9 cellular contexts compared by ENCODE assay signal in the genomic region with DNA sequence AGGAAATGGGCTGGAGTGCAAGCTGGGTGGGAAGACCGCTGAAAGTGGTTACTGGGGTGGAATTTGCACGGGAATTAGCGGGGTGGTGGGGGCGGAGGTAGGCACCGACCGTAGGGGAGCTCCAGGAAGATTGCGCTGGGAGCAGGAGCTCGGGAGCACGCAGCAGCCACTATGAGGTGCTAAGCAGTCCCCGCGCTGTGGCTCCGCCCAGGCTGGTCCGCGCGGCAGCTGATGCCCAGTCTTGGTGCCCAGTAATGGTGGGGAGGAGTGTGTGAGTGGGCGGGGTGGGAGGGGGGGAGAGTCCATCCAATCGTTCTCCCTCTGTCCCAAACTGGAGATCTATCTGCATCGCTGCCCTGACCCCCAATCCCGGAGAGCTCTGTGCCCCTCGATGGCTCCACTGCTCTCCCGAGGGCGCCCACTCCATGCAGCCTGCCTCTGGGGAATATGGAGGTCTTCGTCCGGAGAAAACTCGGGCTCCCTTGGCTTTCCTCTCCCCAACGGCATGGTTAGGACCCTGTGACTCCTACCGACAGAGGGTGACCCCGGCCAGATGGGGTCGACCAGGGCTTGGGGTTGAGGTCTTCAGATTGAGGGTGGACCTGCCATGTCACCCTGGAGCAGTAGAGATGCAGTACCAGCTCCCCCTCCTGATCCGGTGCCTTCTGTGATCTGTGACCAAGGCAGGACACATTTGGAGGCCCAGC. TPM values are rescaled to one million over a fixed set of nuclear protein-coding genes. Genes with fewer than 3 reads are reported as not detected.
DNase-seq lines count a peak whose midpoint lies in the region; ATAC-seq and TF ChIP-seq lines count a peak whose summit lies in the region.
"Had no signal": no experiment of that assay in that cellular context is flagged by ENCODE, and none has a peak within 500 bp of the region (broad histone marks: within the 10 kb centered on the region; RNA-seq: fewer than 3 reads in every experiment).

No MANE protein-coding gene starts in this region.

- ATAC-seq in HG02870 (IDR thresholded peaks at IDR 0.05; ENCODE audit: unreplicated experiment) (no peak), GM18873 (IDR thresholded peaks at IDR 0.05; ENCODE audit: low FRiP score, unreplicated experiment) (no peak)

- no peak overlapping the region for H2AK5ac ChIP-seq in mesendoderm (ENCODE audit: low read length)

- intact Hi-C loops in dendritic cell treated with granulocyte-macrophage colony-stimulating factor and Interleukin-4, amounts not matched to agents 40 ng/mL and 50 ng/mL, for 4 days (cut with micrococcal nuclease), result loop anchor here (5.0 kb wide), 1 partner anchor 35 kb away; a partner anchor contains a TSS
- intact Hi-C loops in tibial artery (cut with DNase I; ENCODE audit: low total_unique reads), result loop anchor here (2.0 to 5.0 kb wide), 3 partner anchors 35 to 62 kb away; a partner anchor contains a TSS

- CTCF ChIA-PET in activated CD4-positive, alpha-beta T cell treated with anti-CD3 and anti-CD28 coated beads, Interleukin-2, amount 10 ng/mL, durations not matched to agents 7 days and 5 days (lab: Charles Lee), result interaction anchor here (0.8 to 7.4 kb wide), 26 partner anchors 9 to 399 kb away, joined by 3 to 76 read pairs (median 8); a partner anchor contains a TSS

- no peak overlapping the region for H2BK15ac ChIP-seq in mesendoderm (replicated peaks; ENCODE audit: low read depth)

- peak overlapping the region; percentile 89 for H3K27ac Mint-ChIP-seq in activated CD4-positive, alpha-beta T cell treated with anti-CD3 and anti-CD28 coated beads, Interleukin-2, amount 10 ng/mL, durations not matched to agents 7 days and 5 days
- H3K27ac Mint-ChIP-seq in dendritic cell treated with granulocyte-macrophage colony-stimulating factor and Interleukin-4, amounts not matched to agents 40 ng/mL and 50 ng/mL, for 4 days, result peak overlapping the region; percentile 70

- H3K4me3 ChIP-seq in mesendoderm (ENCODE audit: low read length) (no peak overlapping the region), tibial artery (peak overlapping the region; percentile 51 to 61)

- peaks cover 13% of the 10 kb centered on the region for H3K36me3 Mint-ChIP-seq in activated CD4-positive, alpha-beta T cell treated with anti-CD3 and anti-CD28 coated beads, Interleukin-2, amount 10 ng/mL, durations not matched to agents 7 days and 5 days (ENCODE audit: low read depth)
- H3K36me3 Mint-ChIP-seq in dendritic cell treated with granulocyte-macrophage colony-stimulating factor and Interleukin-4, amounts not matched to agents 40 ng/mL and 50 ng/mL, for 4 days (ENCODE audit: low read depth), result peaks cover 35% of the 10 kb centered on the region

- H3K27ac ChIP-seq in mesendoderm (ENCODE audit: low read depth, low read length) (no peak overlapping the region), tibial artery (peak overlapping the region; percentile 87 to 94)
- H3K27ac ChIP-seq: C4-2B had no signal

- no CpG with 5 or more reads among the region's 30 CpGs for WGBS in mesendoderm (ENCODE audit: extremely low coverage, insufficient coverage, low lambda C conversion rate)

- peak overlapping the region; percentile 82 for H3K56ac ChIP-seq in mesendoderm (ENCODE audit: low read length)

- H3K27me3 ChIP-seq in mesendoderm (ENCODE audit: insufficient read depth, low read length, poor library complexity) (no peaks in the 10 kb centered on the region), tibial artery (no peaks in the 10 kb centered on the region)

- H2BK5ac ChIP-seq in mesendoderm (ENCODE audit: low read length), result no peak overlapping the region

- H3K4me3 Mint-ChIP-seq in activated CD4-positive, alpha-beta T cell treated with anti-CD3 and anti-CD28 coated beads, Interleukin-2, amount 10 ng/mL, durations not matched to agents 7 days and 5 days, result peak overlapping the region; percentile 68
- H3K4me3 Mint-ChIP-seq in dendritic cell treated with granulocyte-macrophage colony-stimulating factor and Interleukin-4, amounts not matched to agents 40 ng/mL and 50 ng/mL, for 4 days, result peak overlapping the region; percentile 68

- POLR2A ChIA-PET in activated CD4-positive, alpha-beta T cell treated with anti-CD3 and anti-CD28 coated beads, Interleukin-2, amount 10 ng/mL, durations not matched to agents 7 days and 5 days (lab: Charles Lee), result interaction anchor here (1.4 to 2.2 kb wide), 2 partner anchors 10 to 65 kb away, joined by 7 to 10 read pairs; a partner anchor contains a TSS

- peaks cover 6% of the 10 kb centered on the region for H3K4me1 ChIP-seq in mesendoderm (ENCODE audit: control insufficient read depth, low read depth, low read length)
- peaks cover 0 to 36% (median 14%) of the 10 kb centered on the region in 4 donors for H3K4me1 ChIP-seq in tibial artery

- H3K23ac ChIP-seq in mesendoderm (ENCODE audit: low read length), result peak overlapping the region; percentile 57

- H2BK120ac ChIP-seq in mesendoderm (ENCODE audit: low read depth, low read length), result no peak overlapping the region

- H3K18ac ChIP-seq in mesendoderm (ENCODE audit: low read length), result peak overlapping the region; percentile 6

- no peaks in the 10 kb centered on the region for H3K79me2 ChIP-seq in mesendoderm (ENCODE audit: control insufficient read depth, insufficient read depth, low read length)

- no peak overlapping the region for H4K5ac ChIP-seq in mesendoderm (ENCODE audit: low read length)

- H3K4me2 ChIP-seq in mesendoderm (ENCODE audit: low read length), result peak overlapping the region; percentile 67

- H4K8ac ChIP-seq in mesendoderm (ENCODE audit: low read depth, low read length), result no peak overlapping the region

- no peaks in the 10 kb centered on the region for H3K9me3 ChIP-seq in tibial artery

- H3K9me3 Mint-ChIP-seq in activated CD4-positive, alpha-beta T cell treated with anti-CD3 and anti-CD28 coated beads, Interleukin-2, amount 10 ng/mL, durations not matched to agents 7 days and 5 days, result no peaks in the 10 kb centered on the region
- H3K9me3 Mint-ChIP-seq in dendritic cell treated with granulocyte-macrophage colony-stimulating factor and Interleukin-4, amounts not matched to agents 40 ng/mL and 50 ng/mL, for 4 days, result no peaks in the 10 kb centered on the region

- no peak overlapping the region for H3K4ac ChIP-seq in mesendoderm (ENCODE audit: low read depth, low read length)

- no peak for DNase-seq in activated CD4-positive, alpha-beta T cell treated with anti-CD3 and anti-CD28 coated beads, Interleukin-2, amount 10 ng/mL, durations not matched to agents 7 days and 5 days
- no peak for DNase-seq in activated CD4-positive, alpha-beta T cell treated with anti-CD3 and anti-CD28 coated beads for 1 hour
- DNase-seq in mesendoderm (peak; percentile 40), tibial artery (peak; percentile 54 to 92), NCI-H187 treated with DMSO at 0.1 percent for 48 hours (lab: John Stamatoyannopoulos, UW) (no peak)

- H3K36me3 ChIP-seq in mesendoderm (ENCODE audit: control insufficient read depth, insufficient read depth, low read length), result no peaks in the 10 kb centered on the region
- peaks cover 10 to 11% (median 10%) of the 10 kb centered on the region in 3 donors for H3K36me3 ChIP-seq in tibial artery

- no peaks in the 10 kb centered on the region for H3K27me3 Mint-ChIP-seq in activated CD4-positive, alpha-beta T cell treated with anti-CD3 and anti-CD28 coated beads, Interleukin-2, amount 10 ng/mL, durations not matched to agents 7 days and 5 days
- peaks cover 8% of the 10 kb centered on the region for H3K27me3 Mint-ChIP-seq in dendritic cell treated with granulocyte-macrophage colony-stimulating factor and Interleukin-4, amounts not matched to agents 40 ng/mL and 50 ng/mL, for 4 days

- peak overlapping the region; percentile 38 for H3K9ac ChIP-seq in mesendoderm (ENCODE audit: low read length)

- H3K79me1 ChIP-seq in mesendoderm (ENCODE audit: low read length), result no peaks in the 10 kb centered on the region

- H3K4me1 Mint-ChIP-seq in activated CD4-positive, alpha-beta T cell treated with anti-CD3 and anti-CD28 coated beads, Interleukin-2, amount 10 ng/mL, durations not matched to agents 7 days and 5 days, result peaks cover 47% of the 10 kb centered on the region
- peaks cover 38% of the 10 kb centered on the region for H3K4me1 Mint-ChIP-seq in dendritic cell treated with granulocyte-macrophage colony-stimulating factor and Interleukin-4, amounts not matched to agents 40 ng/mL and 50 ng/mL, for 4 days (ENCODE audit: low read depth)

- TF ChIP-seq CTCF in tibial artery (IDR thresholded peaks at IDR 0.05), result no peak

RNA-seq across cellular contexts. Expression of a gene that starts 5.3 kb away (rescaled TPM):
- not detected for total RNA-seq in activated CD4-positive, alpha-beta T cell treated with anti-CD3 and anti-CD28 coated beads, Interleukin-2, amount 10 ng/mL, durations not matched to agents 7 days and 5 days
- polyA plus RNA-seq in mesendoderm (2013, experiment 1 of 2), result 0.07 TPM
- polyA plus RNA-seq in mesendoderm (2013, experiment 2 of 2), result not detected

RNA-seq across cellular contexts. Expression of a gene that starts 9.8 kb away (rescaled TPM):
- 10 to 100 TPM; 23.9 to 25.6 TPM for total RNA-seq in activated CD4-positive, alpha-beta T cell treated with anti-CD3 and anti-CD28 coated beads, Interleukin-2, amount 10 ng/mL, durations not matched to agents 7 days and 5 days
- 13.8 TPM for polyA plus RNA-seq in mesendoderm (2013, experiment 1 of 2)
- 13.5 TPM for polyA plus RNA-seq in mesendoderm (2013, experiment 2 of 2)

RNA-seq across cellular contexts. Expression of a gene that starts 24.6 kb away (rescaled TPM):
- total RNA-seq in activated CD4-positive, alpha-beta T cell treated with anti-CD3 and anti-CD28 coated beads, Interleukin-2, amount 10 ng/mL, durations not matched to agents 7 days and 5 days, result 1 to 10 TPM; 7.5 to 8.1 TPM
- polyA plus RNA-seq in mesendoderm (2013, experiment 1 of 2), result 33.0 TPM
- polyA plus RNA-seq in mesendoderm (2013, experiment 2 of 2), result 33.2 TPM

RNA-seq across cellular contexts. Expression of a gene that starts 35.3 kb away (rescaled TPM):
- total RNA-seq in activated CD4-positive, alpha-beta T cell treated with anti-CD3 and anti-CD28 coated beads, Interleukin-2, amount 10 ng/mL, durations not matched to agents 7 days and 5 days, result 10 to 100 TPM in 1 of 2 experiments, 1 to 10 TPM in 1; 9.0 to 10.5 TPM
- 17.5 TPM for polyA plus RNA-seq in mesendoderm (2013, experiment 1 of 2)
- 18.6 TPM for polyA plus RNA-seq in mesendoderm (2013, experiment 2 of 2)

RNA-seq across cellular contexts. Expression of a gene that starts 43.1 kb away (rescaled TPM):
- total RNA-seq in activated CD4-positive, alpha-beta T cell treated with anti-CD3 and anti-CD28 coated beads, Interleukin-2, amount 10 ng/mL, durations not matched to agents 7 days and 5 days, result 10 to 100 TPM; 66.3 to 77.9 TPM
- polyA plus RNA-seq in mesendoderm (2013, experiment 1 of 2), result 67.2 TPM
- polyA plus RNA-seq in mesendoderm (2013, experiment 2 of 2), result 65.0 TPM

Comparison
In these comparisons a context has a peak if more than half of its experiments do, and no peak if none do; other contexts are left out.
1. DNase-seq: peak in mesendoderm (single experiment) and tibial artery (2 of 2); none in activated CD4-positive, alpha-beta T cell treated with anti-CD3 and anti-CD28 coated beads, Interleukin-2, amount 10 ng/mL, durations not matched to agents 7 days and 5 days (single experiment), activated CD4-positive, alpha-beta T cell treated with anti-CD3 and anti-CD28 coated beads for 1 hour (single experiment) and NCI-H187 treated with DMSO at 0.1 percent for 48 hours (single experiment).